2 cellular contexts compared by ENCODE assay signal in the genomic region with DNA sequence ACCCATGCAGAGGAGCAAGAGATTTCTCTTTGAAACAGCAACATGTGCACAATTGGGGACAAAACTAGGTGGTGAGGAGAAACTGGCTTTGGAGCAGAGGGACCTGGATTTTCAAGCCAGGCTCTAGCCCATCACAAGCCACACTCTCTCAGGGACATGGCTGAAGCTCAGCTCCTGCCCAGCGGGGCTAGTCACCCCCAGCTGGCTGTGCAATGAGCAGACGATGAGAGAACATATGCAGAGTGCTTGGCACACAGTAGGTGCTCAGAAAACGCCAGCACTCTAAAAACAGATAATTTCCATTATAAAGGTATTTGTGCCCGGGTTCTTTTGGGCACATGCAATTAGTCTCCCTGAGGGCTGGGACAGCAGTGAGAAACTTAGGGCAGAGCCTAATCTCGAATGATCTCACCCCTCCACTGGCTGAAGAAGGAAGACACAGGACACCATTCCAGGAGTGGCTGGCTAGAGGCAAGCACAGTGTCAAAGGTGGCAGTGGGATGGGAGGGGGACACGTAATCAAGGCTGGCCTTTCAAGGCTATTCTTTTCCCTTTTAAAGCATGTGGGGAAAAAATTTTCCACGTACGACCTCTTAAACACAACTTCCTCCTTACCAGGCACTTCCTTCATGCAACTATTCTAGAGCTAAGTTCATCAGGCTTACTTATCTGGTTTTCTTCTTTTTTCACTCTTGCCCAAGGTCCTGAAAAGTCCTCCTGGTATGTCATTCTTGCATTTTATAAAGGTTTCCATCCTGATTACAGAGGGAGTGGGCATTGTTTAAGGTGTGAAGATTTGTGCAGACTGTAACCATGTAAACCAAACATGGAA.
TF ChIP-seq lines count a peak whose summit lies in the region.

No MANE protein-coding gene starts in this region.

TF ChIP-seq in K562, 482 proteins besides CTCF, POLR2A, EP300 and RAD21 (continues in another document):
- TF ChIP-seq SIN3A (IDR thresholded peaks at IDR 0.05; ENCODE audit: borderline replicate concordance in 2 of 2, control insufficient read depth in 1 of 2, low read depth in 2 of 2, low read length in 2 of 2) = no peak
- no peak for TF ChIP-seq HNRNPUL1 (IDR thresholded peaks at IDR 0.05; ENCODE audit: low read length)
- no peak for TF ChIP-seq TGIF2 (CRISPR knock-in tag; IDR thresholded peaks at IDR 0.05)
- TF ChIP-seq ESRRB (CRISPR knock-in tag; IDR thresholded peaks at IDR 0.05; ENCODE audit: borderline replicate concordance) = no peak
- TF ChIP-seq, protein P1, sequence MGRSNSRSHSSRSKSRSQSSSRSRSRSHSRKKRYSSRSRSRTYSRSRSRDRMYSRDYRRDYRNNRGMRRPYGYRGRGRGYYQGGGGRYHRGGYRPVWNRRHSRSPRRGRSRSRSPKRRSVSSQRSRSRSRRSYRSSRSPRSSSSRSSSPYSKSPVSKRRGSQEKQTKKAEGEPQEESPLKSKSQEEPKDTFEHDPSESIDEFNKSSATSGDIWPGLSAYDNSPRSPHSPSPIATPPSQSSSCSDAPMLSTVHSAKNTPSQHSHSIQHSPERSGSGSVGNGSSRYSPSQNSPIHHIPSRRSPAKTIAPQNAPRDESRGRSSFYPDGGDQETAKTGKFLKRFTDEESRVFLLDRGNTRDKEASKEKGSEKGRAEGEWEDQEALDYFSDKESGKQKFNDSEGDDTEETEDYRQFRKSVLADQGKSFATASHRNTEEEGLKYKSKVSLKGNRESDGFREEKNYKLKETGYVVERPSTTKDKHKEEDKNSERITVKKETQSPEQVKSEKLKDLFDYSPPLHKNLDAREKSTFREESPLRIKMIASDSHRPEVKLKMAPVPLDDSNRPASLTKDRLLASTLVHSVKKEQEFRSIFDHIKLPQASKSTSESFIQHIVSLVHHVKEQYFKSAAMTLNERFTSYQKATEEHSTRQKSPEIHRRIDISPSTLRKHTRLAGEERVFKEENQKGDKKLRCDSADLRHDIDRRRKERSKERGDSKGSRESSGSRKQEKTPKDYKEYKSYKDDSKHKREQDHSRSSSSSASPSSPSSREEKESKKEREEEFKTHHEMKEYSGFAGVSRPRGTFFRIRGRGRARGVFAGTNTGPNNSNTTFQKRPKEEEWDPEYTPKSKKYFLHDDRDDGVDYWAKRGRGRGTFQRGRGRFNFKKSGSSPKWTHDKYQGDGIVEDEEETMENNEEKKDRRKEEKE (IDR thresholded peaks at IDR 0.05; ENCODE audit: borderline replicate concordance in 1 of 2, control insufficient read depth in 1 of 2, low read depth in 2 of 2, low read length in 1 of 2) = no peak
- TF ChIP-seq KHSRP (IDR thresholded peaks at IDR 0.05) = no peak
- no peak for TF ChIP-seq REST (CRISPR knock-in tag; IDR thresholded peaks at IDR 0.05; ENCODE audit: low read depth)
- TF ChIP-seq, protein P2, sequence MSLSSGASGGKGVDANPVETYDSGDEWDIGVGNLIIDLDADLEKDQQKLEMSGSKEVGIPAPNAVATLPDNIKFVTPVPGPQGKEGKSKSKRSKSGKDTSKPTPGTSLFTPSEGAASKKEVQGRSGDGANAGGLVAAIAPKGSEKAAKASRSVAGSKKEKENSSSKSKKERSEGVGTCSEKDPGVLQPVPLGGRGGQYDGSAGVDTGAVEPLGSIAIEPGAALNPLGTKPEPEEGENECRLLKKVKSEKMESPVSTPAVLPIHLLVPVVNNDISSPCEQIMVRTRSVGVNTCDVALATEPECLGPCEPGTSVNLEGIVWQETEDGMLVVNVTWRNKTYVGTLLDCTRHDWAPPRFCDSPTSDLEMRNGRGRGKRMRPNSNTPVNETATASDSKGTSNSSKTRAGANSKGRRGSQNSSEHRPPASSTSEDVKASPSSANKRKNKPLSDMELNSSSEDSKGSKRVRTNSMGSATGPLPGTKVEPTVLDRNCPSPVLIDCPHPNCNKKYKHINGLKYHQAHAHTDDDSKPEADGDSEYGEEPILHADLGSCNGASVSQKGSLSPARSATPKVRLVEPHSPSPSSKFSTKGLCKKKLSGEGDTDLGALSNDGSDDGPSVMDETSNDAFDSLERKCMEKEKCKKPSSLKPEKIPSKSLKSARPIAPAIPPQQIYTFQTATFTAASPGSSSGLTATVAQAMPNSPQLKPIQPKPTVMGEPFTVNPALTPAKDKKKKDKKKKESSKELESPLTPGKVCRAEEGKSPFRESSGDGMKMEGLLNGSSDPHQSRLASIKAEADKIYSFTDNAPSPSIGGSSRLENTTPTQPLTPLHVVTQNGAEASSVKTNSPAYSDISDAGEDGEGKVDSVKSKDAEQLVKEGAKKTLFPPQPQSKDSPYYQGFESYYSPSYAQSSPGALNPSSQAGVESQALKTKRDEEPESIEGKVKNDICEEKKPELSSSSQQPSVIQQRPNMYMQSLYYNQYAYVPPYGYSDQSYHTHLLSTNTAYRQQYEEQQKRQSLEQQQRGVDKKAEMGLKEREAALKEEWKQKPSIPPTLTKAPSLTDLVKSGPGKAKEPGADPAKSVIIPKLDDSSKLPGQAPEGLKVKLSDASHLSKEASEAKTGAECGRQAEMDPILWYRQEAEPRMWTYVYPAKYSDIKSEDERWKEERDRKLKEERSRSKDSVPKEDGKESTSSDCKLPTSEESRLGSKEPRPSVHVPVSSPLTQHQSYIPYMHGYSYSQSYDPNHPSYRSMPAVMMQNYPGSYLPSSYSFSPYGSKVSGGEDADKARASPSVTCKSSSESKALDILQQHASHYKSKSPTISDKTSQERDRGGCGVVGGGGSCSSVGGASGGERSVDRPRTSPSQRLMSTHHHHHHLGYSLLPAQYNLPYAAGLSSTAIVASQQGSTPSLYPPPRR (CRISPR knock-in tag; IDR thresholded peaks at IDR 0.05; ENCODE audit: borderline replicate concordance) = no peak

TF ChIP-seq in SK-N-SH, 30 proteins besides CTCF, POLR2A, EP300 and RAD21:
- TF ChIP-seq ELF1 (IDR thresholded peaks at IDR 0.05) (no peak), YY1 (IDR thresholded peaks at IDR 0.05; ENCODE audit: low read depth) (no peak), IRF3 (IDR thresholded peaks at IDR 0.05; ENCODE audit: low read depth, low read length) (no peak), EZH2phosphoT487 (IDR thresholded peaks at IDR 0.05; ENCODE audit: borderline replicate concordance, low read depth) (no peak), CHD2 (IDR thresholded peaks at IDR 0.05; ENCODE audit: low read length, partially characterized antibody) (no peak), RCOR1 (IDR thresholded peaks at IDR 0.05; ENCODE audit: low read length) (no peak), FOSL2 (IDR thresholded peaks at IDR 0.05; ENCODE audit: borderline replicate concordance, low read depth) (no peak), SMC3 (IDR thresholded peaks at IDR 0.05; ENCODE audit: low read depth, low read length) (no peak), MAX (IDR thresholded peaks at IDR 0.05; ENCODE audit: low read depth) (no peak), PBX3 (IDR thresholded peaks at IDR 0.05) (no peak), NFIC (IDR thresholded peaks at IDR 0.05; ENCODE audit: borderline replicate concordance) (no peak), USF1 (IDR thresholded peaks at IDR 0.05; ENCODE audit: borderline replicate concordance, low read depth) (no peak), JUND (IDR thresholded peaks at IDR 0.05) (no peak), TCF12 (IDR thresholded peaks at IDR 0.05) (no peak), NRF1 (IDR thresholded peaks at IDR 0.05; ENCODE audit: low read depth, low read length) (no peak), RFX5 (IDR thresholded peaks at IDR 0.05; ENCODE audit: low read length) (no peak), REST (IDR thresholded peaks at IDR 0.05; ENCODE audit: low read depth, low read length) (no peak), TEAD4 (IDR thresholded peaks at IDR 0.05; ENCODE audit: borderline replicate concordance, insufficient read depth) (no peak)
- TF ChIP-seq, protein P3, sequence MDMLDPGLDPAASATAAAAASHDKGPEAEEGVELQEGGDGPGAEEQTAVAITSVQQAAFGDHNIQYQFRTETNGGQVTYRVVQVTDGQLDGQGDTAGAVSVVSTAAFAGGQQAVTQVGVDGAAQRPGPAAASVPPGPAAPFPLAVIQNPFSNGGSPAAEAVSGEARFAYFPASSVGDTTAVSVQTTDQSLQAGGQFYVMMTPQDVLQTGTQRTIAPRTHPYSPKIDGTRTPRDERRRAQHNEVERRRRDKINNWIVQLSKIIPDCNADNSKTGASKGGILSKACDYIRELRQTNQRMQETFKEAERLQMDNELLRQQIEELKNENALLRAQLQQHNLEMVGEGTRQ (IDR thresholded peaks at IDR 0.05; ENCODE audit: borderline replicate concordance, low read depth, low read length) = no peak
